ENCODE assay signal across 9 cellular contexts in genomic region chr11:10540546-10540914, GRCh38. TPM values are rescaled to one million over a fixed set of nuclear protein-coding genes. Genes with fewer than 3 reads are reported as not detected.
DNase-seq lines count a peak whose midpoint lies in the region; ATAC-seq and TF ChIP-seq lines count a peak whose summit lies in the region.
"Had no signal": no experiment of that assay in that cellular context is flagged by ENCODE, and none has a peak within 500 bp of the region (broad histone marks: within the 10 kb centered on the region; RNA-seq: fewer than 3 reads in every experiment).

No MANE protein-coding gene starts in this region.

- no peaks in the 10 kb centered on the region for H3K27me3 ChIP-seq in CD8-positive, alpha-beta T cell (ENCODE audit: insufficient read depth, low read length)
- peaks cover 8% of the 10 kb centered on the region for H3K27me3 ChIP-seq in neural progenitor cell

- H3K4me1 ChIP-seq in CD8-positive, alpha-beta T cell (ENCODE audit: insufficient read depth, low read length): peaks cover 13% of the 10 kb centered on the region
- peaks cover 6% of the 10 kb centered on the region for H3K4me1 ChIP-seq in neural progenitor cell

- no peaks in the 10 kb centered on the region for H4K20me1 ChIP-seq in neural progenitor cell (ENCODE audit: low read depth)

- H3K36me3 Mint-ChIP-seq in CD8-positive, alpha-beta T cell: peaks cover 3% of the 10 kb centered on the region
- H3K36me3 Mint-ChIP-seq in neural progenitor cell: no peaks in the 10 kb centered on the region

- DNase-seq in CD8-positive, alpha-beta T cell: no peak
- DNase-seq in foreskin fibroblast (peak in 1 of 2 donors; percentile 43), neural progenitor cell (ENCODE audit: low spot score) (peak; percentile 74), OCI-M2 (lab: John Stamatoyannopoulos, UW; ENCODE audit: unreplicated experiment) (no peak), activated gamma-delta T cell (lab: John Stamatoyannopoulos, UW) (no peak)

- POLR2A ChIA-PET in CD8-positive, alpha-beta T cell (lab: Charles Lee): interaction anchor here (0.6 to 2.1 kb wide), 10 partner anchors 9 to 268 kb away, joined by 3 to 11 read pairs (median 4); partner anchors contain the start of gene EIF4G2

- peak overlapping the region; percentile 78 for H3K4me3 ChIP-seq in CD8-positive, alpha-beta T cell (ENCODE audit: low read depth, low read length)
- H3K4me3 ChIP-seq in foreskin fibroblast (ENCODE audit: low read depth in 1 of 2, low read length in 2 of 2) (peak overlapping the region; percentile 85 to 87), neural progenitor cell (peak overlapping the region; percentile 89)

- no peak for TF ChIP-seq CTCF in CD8-positive, alpha-beta T cell (IDR thresholded peaks at IDR 0.05)
- TF ChIP-seq CTCF in VCaP (conservative IDR thresholded peaks at IDR 0.05): no peak
- no peak for TF ChIP-seq CTCF in foreskin fibroblast (IDR thresholded peaks at IDR 0.05; ENCODE audit: low read depth, low read length)
- TF ChIP-seq CTCF in neural progenitor cell (IDR thresholded peaks at IDR 0.05): no peak

- peak overlapping the region; percentile 71 for H3K9ac ChIP-seq in neural progenitor cell

- H3K4me3 Mint-ChIP-seq in CD8-positive, alpha-beta T cell: peak overlapping the region; percentile 91
- H3K4me3 Mint-ChIP-seq in neural progenitor cell: peak overlapping the region; percentile 93

- H3K9me3 Mint-ChIP-seq in CD8-positive, alpha-beta T cell: no peaks in the 10 kb centered on the region
- no peaks in the 10 kb centered on the region for H3K9me3 Mint-ChIP-seq in neural progenitor cell

- no peaks in the 10 kb centered on the region for H3K9me3 ChIP-seq in CD8-positive, alpha-beta T cell (ENCODE audit: low read length)
- no peaks in the 10 kb centered on the region for H3K9me3 ChIP-seq in neural progenitor cell (ENCODE audit: low read depth)

- peak overlapping the region; percentile 89 for H3K27ac Mint-ChIP-seq in CD8-positive, alpha-beta T cell
- no peak overlapping the region for H3K27ac Mint-ChIP-seq in neural progenitor cell

- H3K4me1 Mint-ChIP-seq in CD8-positive, alpha-beta T cell (ENCODE audit: low read depth): peaks cover 35% of the 10 kb centered on the region
- H3K4me1 Mint-ChIP-seq in neural progenitor cell: peaks cover 14% of the 10 kb centered on the region

- no peaks in the 10 kb centered on the region for H3F3A ChIP-seq in neural progenitor cell (ENCODE audit: low read depth)

- H3K27me3 Mint-ChIP-seq in CD8-positive, alpha-beta T cell (ENCODE audit: low read depth): no peaks in the 10 kb centered on the region
- H3K27me3 Mint-ChIP-seq in neural progenitor cell (ENCODE audit: insufficient read depth, low read depth): peaks cover 2% of the 10 kb centered on the region

- peak; percentile 6 for ATAC-seq in CD8-positive, alpha-beta T cell
- ATAC-seq in GM19438 (IDR thresholded peaks at IDR 0.05; ENCODE audit: low read depth, unreplicated experiment) (peak; percentile 37), HG03439 (IDR thresholded peaks at IDR 0.05; ENCODE audit: unreplicated experiment) (peak; percentile 37)

- peak overlapping the region; percentile 85 for H3K27ac ChIP-seq in CD8-positive, alpha-beta T cell (ENCODE audit: low read depth, low read length)
- H3K27ac ChIP-seq in VCaP (peak overlapping the region; percentile 73), neural progenitor cell (no peak overlapping the region)

- no peaks in the 10 kb centered on the region for H3K36me3 ChIP-seq in CD8-positive, alpha-beta T cell (ENCODE audit: insufficient read depth, low read length)
- no peaks in the 10 kb centered on the region for H3K36me3 ChIP-seq in neural progenitor cell

- peak overlapping the region; percentile 87 for H2AFZ ChIP-seq in neural progenitor cell (replicated peaks)

- intact Hi-C loops in CD8-positive, alpha-beta T cell (cut with DNase I, micrococcal nuclease): loop anchor here (2.0 to 10.0 kb wide), 14 partner anchors 82 to 1858 kb away; partner anchors contain the start of genes ZBED5 (in 2 of the 2), ADM (in 1 of the 2), AMPD3 (in 1 of the 2) and CTR9 (in 1 of the 2)

- peaks cover 12% of the 10 kb centered on the region for H3K79me2 ChIP-seq in neural progenitor cell (ENCODE audit: low read depth)

- CTCF ChIA-PET in CD8-positive, alpha-beta T cell (lab: Charles Lee): interaction anchor here (0.6 to 3.5 kb wide), 26 partner anchors 7 to 210 kb away, joined by 3 to 22 read pairs (median 4); partner anchors contain the start of genes AMPD3 and CTR9

- H3K4me2 ChIP-seq in neural progenitor cell: peak overlapping the region; percentile 94

RNA-seq across cellular contexts. Expression of gene RNF141, which starts 0.5 kb away (rescaled TPM):
- total RNA-seq in CD8-positive, alpha-beta T cell: 10 to 100 TPM; 17.3 to 19.2 TPM
- 33.9 and 49.3 TPM in 2 replicates for total RNA-seq in neural progenitor cell (ENCODE audit: low replicate concordance)

RNA-seq across cellular contexts. Expression of gene LYVE1, which starts 27.9 kb away (rescaled TPM):
- total RNA-seq in CD8-positive, alpha-beta T cell: not detected
- total RNA-seq in neural progenitor cell (ENCODE audit: low replicate concordance): 0.51 TPM in 1 of 2 replicates, not detected in the other
- total RNA-seq: SK-MEL-5 had no signal
